ENCODE assay signal across 8 cellular contexts in the genomic region with DNA sequence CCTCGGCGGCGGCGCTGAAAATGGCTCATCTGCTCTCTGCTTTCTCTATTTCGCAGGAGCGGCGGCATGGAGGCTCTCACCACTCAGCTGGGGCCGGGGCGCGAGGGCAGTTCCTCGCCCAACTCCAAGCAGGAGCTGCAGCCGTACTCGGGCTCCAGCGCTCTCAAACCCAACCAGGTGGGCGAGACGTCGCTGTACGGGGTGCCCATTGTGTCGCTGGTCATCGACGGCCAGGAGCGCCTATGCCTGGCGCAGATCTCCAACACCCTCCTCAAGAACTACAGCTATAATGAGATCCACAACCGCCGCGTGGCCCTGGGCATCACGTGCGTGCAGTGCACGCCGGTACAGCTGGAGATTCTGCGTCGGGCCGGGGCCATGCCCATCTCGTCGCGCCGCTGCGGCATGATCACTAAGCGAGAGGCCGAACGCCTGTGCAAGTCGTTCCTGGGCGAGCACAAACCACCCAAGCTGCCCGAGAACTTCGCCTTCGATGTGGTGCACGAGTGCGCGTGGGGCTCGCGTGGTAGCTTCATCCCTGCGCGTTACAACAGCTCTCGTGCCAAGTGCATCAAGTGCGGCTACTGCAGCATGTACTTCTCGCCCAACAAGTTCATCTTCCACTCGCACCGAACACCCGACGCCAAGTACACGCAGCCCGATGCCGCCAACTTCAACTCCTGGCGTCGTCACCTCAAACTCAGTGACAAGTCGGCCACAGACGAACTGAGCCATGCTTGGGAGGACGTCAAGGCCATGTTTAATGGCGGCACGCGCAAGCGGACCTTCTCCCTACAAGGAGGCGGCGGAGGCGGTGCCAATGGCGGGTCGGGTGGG. TPM values are rescaled to one million over a fixed set of nuclear protein-coding genes. Genes with fewer than 3 reads are reported as not detected.
DNase-seq lines count a peak whose midpoint lies in the region; ATAC-seq and TF ChIP-seq lines count a peak whose summit lies in the region.

No MANE protein-coding gene starts in this region.

- peak overlapping the region; percentile 58 for H3K4me3 Mint-ChIP-seq in GM23338
- H3K4me3 Mint-ChIP-seq in naive thymus-derived CD4-positive, alpha-beta T cell: peak overlapping the region; percentile 42 to 95 (median 67)

- intact Hi-C loops in naive thymus-derived CD4-positive, alpha-beta T cell (cut with micrococcal nuclease): no loop called here

- H3F3A ChIP-seq in GM23338 (replicated peaks; ENCODE audit: low read depth): peaks cover 25% of the 10 kb centered on the region

- H3K36me3 ChIP-seq in GM23338 (ENCODE audit: insufficient read depth): no peaks in the 10 kb centered on the region
- no peaks in the 10 kb centered on the region for H3K36me3 ChIP-seq in naive thymus-derived CD4-positive, alpha-beta T cell (ENCODE audit: control insufficient read depth in 2 of 3, insufficient read depth in 3 of 3, low read length in 3 of 3)

- peak; percentile 1; the same call in 2 of the 3 replicates for ATAC-seq in GM23338
- no peak for ATAC-seq in naive thymus-derived CD4-positive, alpha-beta T cell
- ATAC-seq in GM18873 (IDR thresholded peaks at IDR 0.05; ENCODE audit: low FRiP score, unreplicated experiment): no peak
- ATAC-seq in HG02623 (IDR thresholded peaks at IDR 0.05; ENCODE audit: unreplicated experiment): no peak

- peaks cover 100% of the 10 kb centered on the region for H3K27me3 ChIP-seq in GM23338 (ENCODE audit: insufficient read depth)
- peaks cover 15 to 26% of the 10 kb centered on the region in 2 donors for H3K27me3 ChIP-seq in naive thymus-derived CD4-positive, alpha-beta T cell (ENCODE audit: control insufficient read depth in 2 of 2, insufficient read depth in 2 of 2, low read length in 2 of 2)

- H3K9me3 Mint-ChIP-seq in GM23338: peaks cover 14% of the 10 kb centered on the region
- peaks cover 0 to 5% (median 0%) of the 10 kb centered on the region in 11 donors for H3K9me3 Mint-ChIP-seq in naive thymus-derived CD4-positive, alpha-beta T cell

- H3K4me1 ChIP-seq in GM23338 (ENCODE audit: insufficient read depth): peaks cover 53% of the 10 kb centered on the region
- peaks cover 10 to 43% of the 10 kb centered on the region in 2 donors for H3K4me1 ChIP-seq in naive thymus-derived CD4-positive, alpha-beta T cell (ENCODE audit: control insufficient read depth in 2 of 2, insufficient read depth in 2 of 2, low read length in 2 of 2)

- H3K27ac Mint-ChIP-seq in GM23338: no peak overlapping the region
- peak overlapping the region in 3 of 9 donors; percentile 17 to 89 (median 67) for H3K27ac Mint-ChIP-seq in naive thymus-derived CD4-positive, alpha-beta T cell

- DNase-seq in AG09309 (ENCODE audit: low read depth): no peak
- DNase-seq in GM23338 (ENCODE audit: low spot score): peak; percentile 64
- DNase-seq in astrocyte of the hippocampus (ENCODE audit: low read depth, low spot score): peak; percentile 16
- no peak for DNase-seq in naive thymus-derived CD4-positive, alpha-beta T cell
- DNase-seq in GM13977 (ENCODE audit: low spot score): no peak
- DNase-seq in T1000 (lab: John Stamatoyannopoulos, UW): no peak

- peaks cover 5% of the 10 kb centered on the region for H4K20me1 ChIP-seq in GM23338 (replicated peaks; ENCODE audit: insufficient read depth)

- peaks cover 86% of the 10 kb centered on the region for H3K27me3 Mint-ChIP-seq in GM23338 (ENCODE audit: insufficient read depth, low read depth, poor library complexity)
- H3K27me3 Mint-ChIP-seq in naive thymus-derived CD4-positive, alpha-beta T cell: peaks cover 57 to 76% (median 69%) of the 10 kb centered on the region in 5 donors

- H3K4me3 ChIP-seq in AG09309 (ENCODE audit: control insufficient read depth, low read depth, low read length) (peak overlapping the region; percentile 29; the same call in 1 of the 2 replicates), GM23338 (peak overlapping the region; percentile 53)
- H3K4me3 ChIP-seq in naive thymus-derived CD4-positive, alpha-beta T cell (ENCODE audit: low read length): no peak overlapping the region

- POLR2A ChIA-PET in naive thymus-derived CD4-positive, alpha-beta T cell (lab: Charles Lee): no interaction called here

- no peaks in the 10 kb centered on the region for H3K9me2 ChIP-seq in GM23338 (ENCODE audit: insufficient read depth)

- TF ChIP-seq CTCF in AG09309 (IDR thresholded peaks at IDR 0.05; ENCODE audit: control insufficient read depth, insufficient read depth, low read depth, low read length, missing control alignments) (no peak), GM23338 (conservative IDR thresholded peaks at IDR 0.05; ENCODE audit: low read depth in 2 of 2) (no peak), GM13977 (IDR thresholded peaks at IDR 0.05; ENCODE audit: extremely low read depth, insufficient read depth, missing control alignments) (no peak)

- in situ Hi-C loops in GM13977 (cut with MboI; ENCODE audit: low pct_unique_long_range_greater_than_20kb, low sequenced_read_pairs, unreplicated experiment): no loop called here

- H3K27ac ChIP-seq in GM23338 (ENCODE audit: low read depth): no peak overlapping the region
- no peak overlapping the region for H3K27ac ChIP-seq in naive thymus-derived CD4-positive, alpha-beta T cell (ENCODE audit: low read depth, low read length)

- peak overlapping the region; percentile 52 for H2AFZ ChIP-seq in GM23338

- no peaks in the 10 kb centered on the region for H3K79me2 ChIP-seq in GM23338 (replicated peaks; ENCODE audit: insufficient read depth)

- CTCF ChIA-PET in naive thymus-derived CD4-positive, alpha-beta T cell (lab: Charles Lee): no interaction called here

- H3K36me3 Mint-ChIP-seq in GM23338 (ENCODE audit: low read depth): peaks cover 6% of the 10 kb centered on the region; the same call in 1 of the 3 replicates
- H3K36me3 Mint-ChIP-seq in naive thymus-derived CD4-positive, alpha-beta T cell: peaks cover 0 to 5% (median 0%) of the 10 kb centered on the region in 5 donors

- peak overlapping the region; percentile 77 for H3K4me2 ChIP-seq in GM23338

- peaks cover 50% of the 10 kb centered on the region for H3K4me1 Mint-ChIP-seq in GM23338
- H3K4me1 Mint-ChIP-seq in naive thymus-derived CD4-positive, alpha-beta T cell: peaks cover 44 to 68% (median 55%) of the 10 kb centered on the region in 7 donors

- no peaks in the 10 kb centered on the region for H3K9me3 ChIP-seq in naive thymus-derived CD4-positive, alpha-beta T cell (ENCODE audit: control insufficient read depth in 2 of 3, low read length in 3 of 3)

TF ChIP-seq in GM23338, 12 proteins besides CTCF, POLR2A, EP300 and RAD21:
- peak; percentile 94 for TF ChIP-seq EZH2 (IDR thresholded peaks at IDR 0.05; ENCODE audit: low read depth, unreplicated experiment)
- TF ChIP-seq, protein P1, sequence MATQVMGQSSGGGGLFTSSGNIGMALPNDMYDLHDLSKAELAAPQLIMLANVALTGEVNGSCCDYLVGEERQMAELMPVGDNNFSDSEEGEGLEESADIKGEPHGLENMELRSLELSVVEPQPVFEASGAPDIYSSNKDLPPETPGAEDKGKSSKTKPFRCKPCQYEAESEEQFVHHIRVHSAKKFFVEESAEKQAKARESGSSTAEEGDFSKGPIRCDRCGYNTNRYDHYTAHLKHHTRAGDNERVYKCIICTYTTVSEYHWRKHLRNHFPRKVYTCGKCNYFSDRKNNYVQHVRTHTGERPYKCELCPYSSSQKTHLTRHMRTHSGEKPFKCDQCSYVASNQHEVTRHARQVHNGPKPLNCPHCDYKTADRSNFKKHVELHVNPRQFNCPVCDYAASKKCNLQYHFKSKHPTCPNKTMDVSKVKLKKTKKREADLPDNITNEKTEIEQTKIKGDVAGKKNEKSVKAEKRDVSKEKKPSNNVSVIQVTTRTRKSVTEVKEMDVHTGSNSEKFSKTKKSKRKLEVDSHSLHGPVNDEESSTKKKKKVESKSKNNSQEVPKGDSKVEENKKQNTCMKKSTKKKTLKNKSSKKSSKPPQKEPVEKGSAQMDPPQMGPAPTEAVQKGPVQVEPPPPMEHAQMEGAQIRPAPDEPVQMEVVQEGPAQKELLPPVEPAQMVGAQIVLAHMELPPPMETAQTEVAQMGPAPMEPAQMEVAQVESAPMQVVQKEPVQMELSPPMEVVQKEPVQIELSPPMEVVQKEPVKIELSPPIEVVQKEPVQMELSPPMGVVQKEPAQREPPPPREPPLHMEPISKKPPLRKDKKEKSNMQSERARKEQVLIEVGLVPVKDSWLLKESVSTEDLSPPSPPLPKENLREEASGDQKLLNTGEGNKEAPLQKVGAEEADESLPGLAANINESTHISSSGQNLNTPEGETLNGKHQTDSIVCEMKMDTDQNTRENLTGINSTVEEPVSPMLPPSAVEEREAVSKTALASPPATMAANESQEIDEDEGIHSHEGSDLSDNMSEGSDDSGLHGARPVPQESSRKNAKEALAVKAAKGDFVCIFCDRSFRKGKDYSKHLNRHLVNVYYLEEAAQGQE (IDR thresholded peaks at IDR 0.05; ENCODE audit: unreplicated experiment): no peak
- peak; percentile 99 for TF ChIP-seq EZH2phosphoT487 (IDR thresholded peaks at IDR 0.05; ENCODE audit: unreplicated experiment)

RNA-seq across cellular contexts. Expression of a gene that starts 0.8 kb away (rescaled TPM):
- total RNA-seq in GM23338 (2014; rRNA removed; shearing (Covaris generic)): 0.17 and 0.19 TPM in 2 replicates
- not detected in 2 replicates for polyA plus RNA-seq in GM23338 (2016; fragmentation: Nextera tagmentation; extraction: Ambion mirVana)
- total RNA-seq in naive thymus-derived CD4-positive, alpha-beta T cell: 1 to 10 TPM in 2 of 5 experiments, under 1 TPM in 3; 0.34 to 2.4 (median 0.62) TPM
- not detected for polyA plus RNA-seq in naive thymus-derived CD4-positive, alpha-beta T cell

RNA-seq across cellular contexts. Expression of a gene that starts 13.7 kb away (rescaled TPM):
- total RNA-seq in GM23338 (2014; rRNA removed; shearing (Covaris generic)): not detected in 2 replicates
- polyA plus RNA-seq in GM23338 (2016; fragmentation: Nextera tagmentation; extraction: Ambion mirVana): not detected in 2 replicates
- not detected for total RNA-seq in naive thymus-derived CD4-positive, alpha-beta T cell
- polyA plus RNA-seq in naive thymus-derived CD4-positive, alpha-beta T cell: not detected

Comparison
In these comparisons a context has a peak if more than half of its experiments do, and no peak if none do; other contexts are left out.
1. DNase-seq: peak in GM23338 (single experiment) and astrocyte of the hippocampus (single experiment); none in AG09309 (single experiment), naive thymus-derived CD4-positive, alpha-beta T cell (0 of 9), GM13977 (single experiment) and T1000 (single experiment).